ENCODE assay signal across 22 cellular contexts in the genomic region with DNA sequence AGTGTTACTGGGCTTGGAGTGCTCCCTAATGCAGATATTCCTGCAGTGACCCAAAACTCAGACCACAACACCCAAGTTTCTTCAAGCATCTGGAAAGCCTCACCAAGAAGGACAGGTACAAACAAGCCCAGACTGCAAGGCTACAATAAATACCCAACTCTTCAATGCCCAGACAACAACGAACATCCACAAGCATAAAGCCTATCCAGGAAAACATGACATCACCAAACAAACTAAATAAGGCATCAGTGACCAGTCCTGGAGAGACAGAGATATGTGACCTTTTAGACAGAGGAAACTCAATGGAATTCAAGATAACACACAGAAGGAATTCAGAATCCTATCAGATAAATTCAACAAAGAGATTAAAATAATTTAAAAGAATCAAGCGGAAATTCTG.
A peak's percentile ranks its signal among the peaks of the same experiment; 100 is the strongest.
DNase-seq lines count a peak whose midpoint lies in the region; ATAC-seq, FAIRE-seq and TF ChIP-seq lines count a peak whose summit lies in the region.
"Had no signal": no experiment of that assay in that cellular context is flagged by ENCODE, and none has a peak within 500 bp of the region (broad histone marks: within the 10 kb centered on the region; RNA-seq: fewer than 3 reads in every experiment).

No MANE protein-coding gene starts in this region.

- H3K4me3 ChIP-seq in Caco-2 (ENCODE audit: low read depth, low read length) (no peak overlapping the region), bronchial epithelial cell (ENCODE audit: low read depth, low read length) (no peak overlapping the region), ascending aorta (no peak overlapping the region)
- H3K4me3 ChIP-seq: GM12878, GM23338, SJSA1 had no signal

- no peak for FAIRE-seq in bronchial epithelial cell (lab: Jason Lieb, UNC)
- peak; percentile 27 for FAIRE-seq in islet of Langerhans (lab: Jason Lieb, UNC)
- FAIRE-seq: GM12878, GM18507 had no signal

- H3K4me1 ChIP-seq in Caco-2 = peaks cover 21% of the 10 kb centered on the region
- peaks cover 0 to 3% of the 10 kb centered on the region in 2 donors for H3K4me1 ChIP-seq in ascending aorta
- H3K4me1 ChIP-seq: SJSA1 had no signal

- H3K27me3 ChIP-seq in Caco-2 (replicated peaks; ENCODE audit: control insufficient read depth, insufficient read depth, low read length) (no peaks in the 10 kb centered on the region), bronchial epithelial cell (ENCODE audit: control insufficient read depth, insufficient read depth, low read length) (no peaks in the 10 kb centered on the region), ascending aorta (no peaks in the 10 kb centered on the region)
- H3K27me3 ChIP-seq: SJSA1 had no signal

- H3K27me3 Mint-ChIP-seq in Caco-2 (ENCODE audit: insufficient read depth, unreplicated experiment) = no peaks in the 10 kb centered on the region
- H3K27me3 Mint-ChIP-seq: CD4-positive, alpha-beta T cell had no signal

- DNase-seq in Caco-2 = no peak
- peak; percentile 84 for DNase-seq in bronchial epithelial cell (ENCODE audit: low read depth)
- peak; percentile 85 for DNase-seq in pulmonary artery endothelial cell (ENCODE audit: low read depth, low spot score)
- no peak for DNase-seq in DMS53 (lab: John Stamatoyannopoulos, UW)
- DNase-seq in ascending aorta (ENCODE audit: low spot score in 2 of 2) = no peak
- DNase-seq: CD4-positive, alpha-beta T cell; DND-41; GDM1; KBM-7; NCI-H146; NCI-H2081; NCI-H510A treated with DMSO at 0.1 percent for 48 hours; NCI-H82; PC-3 had no signal

- H3K36me3 ChIP-seq in Caco-2 (ENCODE audit: control insufficient read depth, insufficient read depth, low read length) (no peaks in the 10 kb centered on the region), bronchial epithelial cell (ENCODE audit: control insufficient read depth, insufficient read depth, low read length) (no peaks in the 10 kb centered on the region), ascending aorta (no peaks in the 10 kb centered on the region)
- H3K36me3 ChIP-seq: SJSA1 had no signal

- peaks cover 16% of the 10 kb centered on the region for H3K4me1 Mint-ChIP-seq in Caco-2 (ENCODE audit: low read depth, unreplicated experiment)

- CTCF ChIA-PET in Caco-2 (lab: Charles Lee) = no interaction called here

- H3K9me3 Mint-ChIP-seq in Caco-2 (ENCODE audit: unreplicated experiment) = no peaks in the 10 kb centered on the region
- H3K9me3 Mint-ChIP-seq: CD4-positive, alpha-beta T cell; GM23338 had no signal

- no peak for TF ChIP-seq CTCF in Caco-2 (IDR thresholded peaks at IDR 0.05; ENCODE audit: insufficient read depth in 1 of 2, low read depth in 1 of 2, low read length in 1 of 2, severe bottlenecking in 1 of 2, unreplicated experiment in 1 of 2)
- TF ChIP-seq CTCF in bronchial epithelial cell (IDR thresholded peaks at IDR 0.05; ENCODE audit: insufficient read depth, low read length, severe bottlenecking) = no peak
- TF ChIP-seq CTCF in ascending aorta (IDR thresholded peaks at IDR 0.05) = no peak

- H3K27ac Mint-ChIP-seq in Caco-2 (ENCODE audit: unreplicated experiment) = peak overlapping the region; percentile 17
- H3K27ac Mint-ChIP-seq: CD4-positive, alpha-beta T cell; GM23338 had no signal

- no peaks in the 10 kb centered on the region for H3K9me3 ChIP-seq in Caco-2
- no peaks in the 10 kb centered on the region for H3K9me3 ChIP-seq in ascending aorta
- H3K9me3 ChIP-seq: SJSA1 had no signal

- ATAC-seq in GM18909 (IDR thresholded peaks at IDR 0.05; ENCODE audit: poor library complexity, unreplicated experiment) = no peak
- ATAC-seq: GM12878, HCT116, PC-3 had no signal

- intact Hi-C loops in Caco-2 (cut with micrococcal nuclease; ENCODE audit: unreplicated experiment) (no loop called here), ascending aorta (cut with DNase I) (no loop called here)

- POLR2A ChIA-PET in Caco-2 (lab: Charles Lee) = no interaction called here

- BruUV-seq in Caco-2 (replicated peaks; lab: Mats Ljungman, UMichigan) = no TSS peak

- H3K27ac ChIP-seq in ascending aorta = no peak overlapping the region
- H3K27ac ChIP-seq: RWPE1, SJSA1 had no signal

- H3K4me3 Mint-ChIP-seq in Caco-2 (ENCODE audit: unreplicated experiment) = peak overlapping the region; percentile 3
- H3K4me3 Mint-ChIP-seq: CD4-positive, alpha-beta T cell; GM23338 had no signal

- no peaks in the 10 kb centered on the region for H3K36me3 Mint-ChIP-seq in Caco-2 (ENCODE audit: insufficient read depth, unreplicated experiment)

Comparison
In these comparisons a context has a peak if more than half of its experiments do, and no peak if none do; other contexts are left out.
1. DNase-seq: peak in bronchial epithelial cell (single experiment) and pulmonary artery endothelial cell (single experiment); none in Caco-2 (0 of 2), DMS53 (single experiment) and ascending aorta (0 of 2).